Comparison of ENCODE assay signal across 8 cellular contexts in the genomic region with DNA sequence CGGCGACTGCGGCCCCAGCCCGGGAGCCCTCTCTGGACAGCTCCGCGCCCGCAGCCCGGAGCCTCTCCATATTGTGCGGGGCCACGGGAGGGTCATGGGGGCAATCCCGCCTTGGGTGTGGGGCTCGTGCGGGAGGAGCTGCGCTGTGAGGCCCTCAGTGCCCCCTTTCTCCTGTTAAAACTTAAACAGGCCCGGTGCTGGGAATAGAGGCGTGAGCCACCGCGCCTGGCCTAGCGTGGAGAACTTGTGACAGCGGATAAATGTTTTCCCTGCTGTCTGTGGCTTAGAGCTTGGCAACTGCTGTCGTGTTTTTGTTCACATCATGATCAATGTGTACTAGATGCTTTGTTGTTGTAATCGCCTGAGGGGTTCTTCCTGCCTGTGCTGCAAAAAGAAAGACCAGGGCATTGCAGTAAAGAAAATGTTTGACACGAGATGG. TPM values are rescaled to one million over a fixed set of nuclear protein-coding genes. Genes with fewer than 3 reads are reported as not detected.
A peak's percentile ranks its signal among the peaks of the same experiment; 100 is the strongest.
DNase-seq lines count a peak whose midpoint lies in the region; ATAC-seq, FAIRE-seq and TF ChIP-seq lines count a peak whose summit lies in the region.

No MANE protein-coding gene starts in this region.

- H3K27me3 Mint-ChIP-seq in glutamatergic neuron (ENCODE audit: unreplicated experiment): peaks cover 8% of the 10 kb centered on the region

- H3K4me1 Mint-ChIP-seq in glutamatergic neuron (ENCODE audit: low read depth, unreplicated experiment): no peaks in the 10 kb centered on the region

- no peak for FAIRE-seq in D721Med (lab: Jason Lieb, UNC)

- H3K4me1 ChIP-seq in ES-I3 (ENCODE audit: insufficient read depth, low read length) (no peaks in the 10 kb centered on the region), neutrophil (ENCODE audit: control insufficient read depth in 1 of 2, insufficient read depth in 1 of 2, low read depth in 1 of 2, low read length in 1 of 2) (peaks cover 5 to 9% of the 10 kb centered on the region in 2 experiments)

- peaks cover 10% of the 10 kb centered on the region for H3K36me3 Mint-ChIP-seq in glutamatergic neuron (ENCODE audit: unreplicated experiment)

- ATAC-seq in HG03175 (IDR thresholded peaks at IDR 0.05; ENCODE audit: unreplicated experiment): peak; percentile 11
- no peak for ATAC-seq in HG02840 (IDR thresholded peaks at IDR 0.05; ENCODE audit: low FRiP score, unreplicated experiment)

- no peaks in the 10 kb centered on the region for H3K27me3 ChIP-seq in neutrophil

- H3K27ac ChIP-seq in neutrophil: peak overlapping the region; percentile 88

- intact Hi-C loops in posterior vena cava (cut with DNase I): loop anchor here in 1 of 2 donors (10.0 kb wide), 1 partner anchor 1720 kb away; no protein-coding TSS in a partner anchor

- H3K27ac Mint-ChIP-seq in glutamatergic neuron (ENCODE audit: unreplicated experiment): peak overlapping the region; percentile 92

- TF ChIP-seq CTCF in glutamatergic neuron (IDR thresholded peaks at IDR 0.05; ENCODE audit: partially characterized antibody, unreplicated experiment) (no peak), neutrophil (IDR thresholded peaks at IDR 0.05) (no peak), D721Med (IDR thresholded peaks at IDR 0.05; ENCODE audit: insufficient read depth, missing control alignments) (no peak)

- H3K9me3 ChIP-seq in ES-I3 (ENCODE audit: control insufficient read depth, insufficient read depth, low read length) (no peaks in the 10 kb centered on the region), neutrophil (peaks cover 9% of the 10 kb centered on the region)

- peaks cover 13% of the 10 kb centered on the region for H3K9me3 Mint-ChIP-seq in glutamatergic neuron (ENCODE audit: unreplicated experiment)

- peak overlapping the region; percentile 92 for H3K4me3 Mint-ChIP-seq in glutamatergic neuron (ENCODE audit: unreplicated experiment)

- H3K9ac ChIP-seq in ES-I3 (ENCODE audit: low read depth, low read length): peak overlapping the region; percentile 47; the same call in 1 of the 2 replicates

- peak; percentile 22 for DNase-seq in activated naive CD4-positive, alpha-beta T cell treated with anti-CD3 and anti-CD28 coated beads, Interleukin-2, amount 50 U/mL, for 16 hours
- no peak for DNase-seq in glutamatergic neuron
- no peak for DNase-seq in posterior vena cava (ENCODE audit: low spot score)
- DNase-seq in D721Med (ENCODE audit: insufficient read length, low spot score): no peak

- H3K36me3 ChIP-seq in ES-I3 (ENCODE audit: insufficient read depth, low read length) (no peaks in the 10 kb centered on the region), neutrophil (no peaks in the 10 kb centered on the region)

- peak overlapping the region; percentile 70 to 71 for H3K4me3 ChIP-seq in neutrophil (ENCODE audit: low read depth in 1 of 2, low read length in 1 of 2)

RNA-seq across cellular contexts. Expression of gene ZNF844, which starts 0.6 kb away (rescaled TPM):
- total RNA-seq in glutamatergic neuron (ENCODE audit: unreplicated experiment): 22.2 TPM
- total RNA-seq in posterior vena cava: 10 to 100 TPM in 1 of 2 donors, 1 to 10 TPM in 1; 7.8 to 14.9 TPM

RNA-seq across cellular contexts. Expression of gene ZNF878, which starts 12.4 kb away (rescaled TPM):
- total RNA-seq in glutamatergic neuron (ENCODE audit: unreplicated experiment): 1.6 TPM
- under 1 TPM in 1 of 2 donors, not detected in 1; 0.14 TPM for total RNA-seq in posterior vena cava

RNA-seq across cellular contexts. Expression of gene ZNF433, which starts 29.6 kb away (rescaled TPM):
- total RNA-seq in glutamatergic neuron (ENCODE audit: unreplicated experiment) (4.5 TPM), posterior vena cava (1 to 10 TPM; 3.9 to 5.1 TPM)
